Comparison of ENCODE assay signal across 8 cellular contexts in the genomic region with DNA sequence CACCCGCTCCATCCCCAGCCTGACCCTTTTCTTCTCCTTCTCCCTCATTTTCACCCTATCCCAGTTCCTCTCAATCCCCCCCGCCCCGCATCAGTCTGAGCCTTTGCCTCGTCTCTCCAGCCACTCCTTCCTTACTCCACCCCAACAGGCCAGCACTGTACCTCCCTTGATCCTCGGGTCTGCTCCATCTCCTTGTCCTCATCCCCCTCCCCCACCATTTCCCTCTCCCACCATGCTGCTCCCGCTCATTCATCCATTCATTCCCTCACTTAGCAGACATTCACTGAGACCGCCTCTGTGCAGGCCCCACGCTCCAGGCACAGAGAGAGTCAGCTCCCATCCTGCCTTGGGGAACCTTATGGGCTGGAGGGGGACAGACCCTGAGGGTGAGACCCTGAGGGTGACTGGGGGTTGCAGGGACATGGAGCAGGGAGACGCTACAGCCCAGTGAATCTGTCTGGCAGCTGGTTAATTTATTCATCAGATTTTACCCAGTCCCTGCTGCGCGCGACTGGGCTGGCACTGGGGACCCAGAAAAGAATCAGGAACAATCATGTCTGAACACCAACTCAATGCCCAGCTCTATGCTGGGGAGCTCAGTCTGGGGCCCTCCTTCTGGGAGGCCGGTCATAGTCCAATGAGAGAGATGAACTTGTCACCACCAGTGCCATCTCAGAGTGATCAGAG. TPM values are rescaled to one million over a fixed set of nuclear protein-coding genes. Genes with fewer than 3 reads are reported as not detected.
DNase-seq lines count a peak whose midpoint lies in the region; TF ChIP-seq lines count a peak whose summit lies in the region.

No MANE protein-coding gene starts in this region.

- TF ChIP-seq POLR2A in esophagus muscularis mucosa (IDR thresholded peaks at IDR 0.05; ENCODE audit: low read depth): no peak

- no peak for DNase-seq in RWPE1 (ENCODE audit: low spot score)
- no peak for DNase-seq in esophagus muscularis mucosa (ENCODE audit: extremely low spot score)
- DNase-seq in LoVo (ENCODE audit: low spot score): no peak
- no peak for DNase-seq in effector CD8-positive, alpha-beta T cell (lab: John Stamatoyannopoulos, UW)
- no peak for DNase-seq in COR-L47 (lab: John Stamatoyannopoulos, UW)
- DNase-seq in activated gamma-delta T cell treated with Interleukin-2 at 50 U/mL for 16 hours: no peak

- no peaks in the 10 kb centered on the region for H3K27me3 ChIP-seq in esophagus muscularis mucosa
- no peaks in the 10 kb centered on the region for H3K27me3 ChIP-seq in rectal smooth muscle tissue (ENCODE audit: control insufficient read depth, insufficient read depth, low read length)

- TF ChIP-seq CTCF in GM12875 (IDR thresholded peaks at IDR 0.05; ENCODE audit: borderline replicate concordance, insufficient read depth, low read depth, low read length) (no peak), RWPE1 (conservative IDR thresholded peaks at IDR 0.05; ENCODE audit: low read depth) (no peak), esophagus muscularis mucosa (IDR thresholded peaks at IDR 0.05) (no peak)

- no peak for TF ChIP-seq EP300 in esophagus muscularis mucosa (IDR thresholded peaks at IDR 0.05)

- CTCF ChIA-PET in RWPE1 (lab: Yijun Ruan, JAX): no interaction called here

- peak overlapping the region; percentile 14 for H3K9ac ChIP-seq in rectal smooth muscle tissue (ENCODE audit: low read length)

- POLR2A ChIA-PET in RWPE1 (lab: Yijun Ruan, JAX; ENCODE audit: low non-redundant PET): interaction anchor here (0.6 kb wide), 2 partner anchors 14 to 66 kb away, joined by 3 read pairs; no protein-coding TSS in a partner anchor

- 45% methylated on average over 12 of the region's 13 CpGs for WGBS in esophagus muscularis mucosa

- H3K27ac ChIP-seq in RWPE1 (peak overlapping the region; percentile 72), esophagus muscularis mucosa (replicated peaks in 1 of 4) (peak overlapping the region in 1 of 4 donors; percentile 61), rectal smooth muscle tissue (ENCODE audit: low read depth, low read length) (no peak overlapping the region)

- intact Hi-C loops in esophagus muscularis mucosa (cut with DNase I): loop anchor here (10.0 kb wide), 1 partner anchor 109 kb away; no protein-coding TSS in a partner anchor

- peaks cover 14 to 28% (median 20%) of the 10 kb centered on the region in 4 donors for H3K4me1 ChIP-seq in esophagus muscularis mucosa
- H3K4me1 ChIP-seq in rectal smooth muscle tissue (ENCODE audit: control insufficient read depth, insufficient read depth, low read length): peaks cover 2% of the 10 kb centered on the region

- peaks cover 5 to 33% (median 25%) of the 10 kb centered on the region in 4 donors for H3K36me3 ChIP-seq in esophagus muscularis mucosa
- peaks cover 5% of the 10 kb centered on the region for H3K36me3 ChIP-seq in rectal smooth muscle tissue (ENCODE audit: control insufficient read depth, insufficient read depth, low read length)

- H3K9me3 ChIP-seq in esophagus muscularis mucosa: no peaks in the 10 kb centered on the region

- peak overlapping the region; percentile 59 for H3K4me3 ChIP-seq in GM12875 (ENCODE audit: low read depth, low read length)
- H3K4me3 ChIP-seq in esophagus muscularis mucosa: peak overlapping the region; percentile 81 to 96 (median 90)
- H3K4me3 ChIP-seq in rectal smooth muscle tissue (ENCODE audit: low read length): peak overlapping the region; percentile 34

RNA-seq across cellular contexts. Expression of a gene that starts 0.9 kb away (rescaled TPM):
- total RNA-seq in esophagus muscularis mucosa: 10 to 100 TPM in 2 of 4 donors, 1 to 10 TPM in 2; 3.3 to 11.2 (median 7.7) TPM

RNA-seq across cellular contexts. Expression of a gene that starts 18.3 kb away (rescaled TPM):
- total RNA-seq in esophagus muscularis mucosa: 1 to 10 TPM; 5.6 to 8.7 (median 7.1) TPM

RNA-seq across cellular contexts. Expression of a gene that starts 19.4 kb away (rescaled TPM):
- total RNA-seq in esophagus muscularis mucosa: 100 to 1,000 TPM in 2 of 4 donors, 10 to 100 TPM in 2; 64.4 to 146 (median 105) TPM

RNA-seq across cellular contexts. Expression of a gene that starts 27.9 kb away (rescaled TPM):
- total RNA-seq in esophagus muscularis mucosa: 10 to 100 TPM; 11.6 to 18.3 (median 15.6) TPM

RNA-seq across cellular contexts. Expression of a gene that starts 30.8 kb away (rescaled TPM):
- total RNA-seq in esophagus muscularis mucosa: 10 to 100 TPM; 27.4 to 48.7 (median 33.8) TPM

Comparison
In these comparisons a context has a peak if more than half of its experiments do, and no peak if none do; other contexts are left out.
1. H3K4me3 ChIP-seq: peak in every context shown above with its lines; median percentile 90 in esophagus muscularis mucosa; 59 in GM12875; 34 in rectal smooth muscle tissue.